Comparison of ENCODE assay signal across 15 cellular contexts in the genomic region with DNA sequence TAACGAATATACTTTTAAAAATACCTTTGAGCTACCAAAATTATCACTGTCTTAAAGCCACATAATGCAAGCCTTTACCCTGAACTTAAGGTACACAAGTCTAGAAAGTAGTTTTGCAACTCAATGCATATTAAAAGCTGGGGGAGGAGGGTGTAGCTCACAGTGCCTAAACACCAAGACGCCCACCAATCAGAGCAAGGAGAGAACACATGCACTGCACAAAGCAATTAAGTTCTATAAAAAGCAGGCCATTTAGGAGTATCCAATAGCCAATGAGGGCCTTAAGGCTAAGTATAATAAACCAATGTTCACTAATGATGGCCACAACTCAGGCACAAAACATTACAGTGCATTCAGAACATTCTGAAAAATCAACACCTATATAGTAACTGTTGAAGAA. TPM values are rescaled to one million over a fixed set of nuclear protein-coding genes. Genes with fewer than 3 reads are reported as not detected.
DNase-seq lines count a peak whose midpoint lies in the region; TF ChIP-seq lines count a peak whose summit lies in the region.
"Had no signal": no experiment of that assay in that cellular context is flagged by ENCODE, and none has a peak within 500 bp of the region (broad histone marks: within the 10 kb centered on the region; RNA-seq: fewer than 3 reads in every experiment).

No MANE protein-coding gene starts in this region.

- CTCF ChIA-PET in activated CD4-positive, alpha-beta T cell treated with anti-CD3 and anti-CD28 coated beads, Interleukin-2, amount 10 ng/mL, durations not matched to agents 7 days and 5 days (lab: Charles Lee) = interaction anchor here (0.6 kb wide), 1 partner anchor 49 kb away, joined by 3 read pairs; no protein-coding TSS in a partner anchor
- CTCF ChIA-PET in RWPE1 (lab: Yijun Ruan, JAX) = no interaction called here

- H3K9me3 Mint-ChIP-seq in activated CD4-positive, alpha-beta T cell treated with anti-CD3 and anti-CD28 coated beads, Interleukin-2, amount 10 ng/mL, durations not matched to agents 7 days and 5 days = no peaks in the 10 kb centered on the region
- H3K9me3 Mint-ChIP-seq in endodermal cell (no peaks in the 10 kb centered on the region), progenitor cell of endocrine pancreas (ENCODE audit: low read depth) (no peaks in the 10 kb centered on the region)
- H3K9me3 Mint-ChIP-seq: CD4-positive, alpha-beta memory T cell had no signal

- TF ChIP-seq CTCF in endodermal cell (conservative IDR thresholded peaks at IDR 0.05) (no peak), progenitor cell of endocrine pancreas (IDR thresholded peaks at IDR 0.05; ENCODE audit: unreplicated experiment) (no peak), RWPE1 (conservative IDR thresholded peaks at IDR 0.05; ENCODE audit: low read depth) (no peak)

- H3K36me3 ChIP-seq in HAP-1 (replicated peaks) = peaks cover 12% of the 10 kb centered on the region
- peaks cover 51% of the 10 kb centered on the region for H3K36me3 ChIP-seq in endodermal cell (ENCODE audit: control insufficient read depth, insufficient read depth, low read length)

- no peak for DNase-seq in activated CD4-positive, alpha-beta T cell treated with anti-CD3 and anti-CD28 coated beads, Interleukin-2, amount 10 ng/mL, durations not matched to agents 7 days and 5 days
- DNase-seq in activated CD4-positive, alpha-beta T cell treated with anti-CD3 and anti-CD28 coated beads for 4 hours = no peak
- DNase-seq in HAP-1 (ENCODE audit: low spot score in 2 of 2) (peak; percentile 63 to 64), endodermal cell (no peak), progenitor cell of endocrine pancreas (ENCODE audit: low spot score, unreplicated experiment) (no peak), NCI-H82 (lab: John Stamatoyannopoulos, UW) (no peak), NCI-H524 (lab: John Stamatoyannopoulos, UW) (no peak), RWPE1 (ENCODE audit: low spot score) (no peak)
- DNase-seq: C1 segment of cervical spinal cord; CD4-positive, alpha-beta memory T cell; COR-L47; DND-41; GDM1 had no signal

- H3K9me3 ChIP-seq in HAP-1 (no peaks in the 10 kb centered on the region), endodermal cell (ENCODE audit: control insufficient read depth, low read length) (no peaks in the 10 kb centered on the region)

- H3K4me3 Mint-ChIP-seq in activated CD4-positive, alpha-beta T cell treated with anti-CD3 and anti-CD28 coated beads, Interleukin-2, amount 10 ng/mL, durations not matched to agents 7 days and 5 days = no peak overlapping the region
- H3K4me3 Mint-ChIP-seq in endodermal cell (no peak overlapping the region), progenitor cell of endocrine pancreas (ENCODE audit: low read depth) (no peak overlapping the region)
- H3K4me3 Mint-ChIP-seq: B cell had no signal

- H3K4me1 Mint-ChIP-seq in activated CD4-positive, alpha-beta T cell treated with anti-CD3 and anti-CD28 coated beads, Interleukin-2, amount 10 ng/mL, durations not matched to agents 7 days and 5 days = peaks cover 24% of the 10 kb centered on the region
- peaks cover 15% of the 10 kb centered on the region for H3K4me1 Mint-ChIP-seq in endodermal cell
- H3K4me1 Mint-ChIP-seq in progenitor cell of endocrine pancreas (ENCODE audit: low read depth) = peaks cover 9% of the 10 kb centered on the region

- H3K36me3 Mint-ChIP-seq in activated CD4-positive, alpha-beta T cell treated with anti-CD3 and anti-CD28 coated beads, Interleukin-2, amount 10 ng/mL, durations not matched to agents 7 days and 5 days (ENCODE audit: low read depth) = peaks cover 35% of the 10 kb centered on the region
- H3K36me3 Mint-ChIP-seq in endodermal cell (ENCODE audit: low read depth) = peaks cover 28% of the 10 kb centered on the region
- H3K36me3 Mint-ChIP-seq in progenitor cell of endocrine pancreas (ENCODE audit: insufficient read depth) = peaks cover 7% of the 10 kb centered on the region

- H3K9ac ChIP-seq in endodermal cell (ENCODE audit: extremely low read depth, low read length, poor library complexity, severe bottlenecking) = no peak overlapping the region

- in situ Hi-C loops in HAP-1 (cut with MboI; ENCODE audit: low sequenced_read_pairs) = no loop called here

- WGBS in endodermal cell (ENCODE audit: insufficient coverage in 1 of 2, insufficient read length in 1 of 2), 2 experiments = 97% methylated on average over 2 of the region's 2 CpGs; no CpG with 5 or more reads in 1 of the 2 experiments

- H3K27me3 Mint-ChIP-seq in activated CD4-positive, alpha-beta T cell treated with anti-CD3 and anti-CD28 coated beads, Interleukin-2, amount 10 ng/mL, durations not matched to agents 7 days and 5 days = no peaks in the 10 kb centered on the region
- H3K27me3 Mint-ChIP-seq in endodermal cell (ENCODE audit: insufficient read depth) (no peaks in the 10 kb centered on the region), progenitor cell of endocrine pancreas (no peaks in the 10 kb centered on the region)
- H3K27me3 Mint-ChIP-seq: B cell; CD4-positive, alpha-beta memory T cell had no signal

- H3K27ac ChIP-seq in endodermal cell (ENCODE audit: low read depth, low read length) (no peak overlapping the region), RWPE1 (no peak overlapping the region)
- H3K27ac ChIP-seq: HL-60 had no signal

- H3K27ac Mint-ChIP-seq in activated CD4-positive, alpha-beta T cell treated with anti-CD3 and anti-CD28 coated beads, Interleukin-2, amount 10 ng/mL, durations not matched to agents 7 days and 5 days = peak overlapping the region; percentile 46
- H3K27ac Mint-ChIP-seq in endodermal cell (peak overlapping the region; percentile 61), progenitor cell of endocrine pancreas (peak overlapping the region; percentile 62)
- H3K27ac Mint-ChIP-seq: B cell had no signal

- H3K27me3 ChIP-seq in HAP-1 (ENCODE audit: low read depth) (no peaks in the 10 kb centered on the region), endodermal cell (ENCODE audit: control insufficient read depth, insufficient read depth, low read length, poor library complexity, severe bottlenecking) (no peaks in the 10 kb centered on the region)

- peaks cover 17% of the 10 kb centered on the region for H3K4me1 ChIP-seq in HAP-1
- H3K4me1 ChIP-seq in endodermal cell (ENCODE audit: control insufficient read depth, insufficient read depth, low read length) = no peaks in the 10 kb centered on the region

- POLR2A ChIA-PET in activated CD4-positive, alpha-beta T cell treated with anti-CD3 and anti-CD28 coated beads, Interleukin-2, amount 10 ng/mL, durations not matched to agents 7 days and 5 days (lab: Charles Lee) = no interaction called here
- POLR2A ChIA-PET in RWPE1 (lab: Yijun Ruan, JAX; ENCODE audit: low non-redundant PET) = no interaction called here

- H3K4me3 ChIP-seq in HAP-1 (no peak overlapping the region), endodermal cell (ENCODE audit: low read length) (no peak overlapping the region)

RNA-seq across cellular contexts. Expression of a gene that starts 16.2 kb away (rescaled TPM):
- 100 to 1,000 TPM; 232 to 296 TPM for total RNA-seq in activated CD4-positive, alpha-beta T cell treated with anti-CD3 and anti-CD28 coated beads, Interleukin-2, amount 10 ng/mL, durations not matched to agents 7 days and 5 days
- total RNA-seq in endodermal cell = 100 to 1,000 TPM; 177 to 229 TPM
- polyA plus RNA-seq in endodermal cell (2013, experiment 1 of 2) = 98.1 TPM
- 101 TPM for polyA plus RNA-seq in endodermal cell (2013, experiment 2 of 2)
- 228 TPM in 2 replicates for total RNA-seq in progenitor cell of endocrine pancreas

RNA-seq across cellular contexts. Expression of a gene that starts 16.7 kb away (rescaled TPM):
- 1 to 10 TPM in 1 of 2 experiments, under 1 TPM in 1; 0.82 to 1.1 TPM for total RNA-seq in activated CD4-positive, alpha-beta T cell treated with anti-CD3 and anti-CD28 coated beads, Interleukin-2, amount 10 ng/mL, durations not matched to agents 7 days and 5 days
- total RNA-seq in endodermal cell (10 to 100 TPM in 1 of 2 donors, 1 to 10 TPM in 1; 6.7 to 13.3 TPM), progenitor cell of endocrine pancreas (3.9 and 4.0 TPM in 2 replicates)
- polyA plus RNA-seq in endodermal cell (2013, experiment 1 of 2) = 7.5 TPM
- polyA plus RNA-seq in endodermal cell (2013, experiment 2 of 2) = 7.9 TPM

Comparison
In these comparisons a context has a peak if more than half of its experiments do, and no peak if none do; other contexts are left out.
1. DNase-seq: peak in HAP-1 (2 of 2); none in activated CD4-positive, alpha-beta T cell treated with anti-CD3 and anti-CD28 coated beads, Interleukin-2, amount 10 ng/mL, durations not matched to agents 7 days and 5 days (single experiment), activated CD4-positive, alpha-beta T cell treated with anti-CD3 and anti-CD28 coated beads for 4 hours (0 of 2), endodermal cell (single experiment), progenitor cell of endocrine pancreas (single experiment), NCI-H82 (single experiment), NCI-H524 (0 of 2) and RWPE1 (single experiment).
2. Peak in every context shown above with its lines, with median percentiles within 50 percentile points of each other: H3K27ac Mint-ChIP-seq.